ENCODE assay signal across 16 cellular contexts in the genomic region with DNA sequence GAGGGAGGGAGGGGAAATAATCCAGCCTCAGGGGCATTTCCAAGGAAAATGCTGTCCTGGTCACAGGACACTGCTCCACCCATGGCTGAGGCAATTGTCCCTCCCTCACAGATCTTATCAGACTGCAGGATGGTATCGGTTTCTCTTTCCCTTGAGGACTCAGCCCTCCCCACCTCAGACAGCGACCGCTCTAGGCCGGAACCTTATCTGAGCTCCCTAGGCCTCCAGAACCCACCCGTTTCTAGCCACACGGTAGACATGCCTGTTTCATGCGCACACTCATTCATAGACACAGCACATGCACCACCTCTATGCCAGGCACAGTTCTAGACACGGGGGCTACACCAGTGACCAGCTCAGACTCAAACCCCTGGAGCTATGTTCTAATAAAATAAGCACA. TPM values are rescaled to one million over a fixed set of nuclear protein-coding genes. Genes with fewer than 3 reads are reported as not detected.
A peak's percentile ranks its signal among the peaks of the same experiment; 100 is the strongest.
DNase-seq lines count a peak whose midpoint lies in the region; ATAC-seq and TF ChIP-seq lines count a peak whose summit lies in the region.
"Had no signal": no experiment of that assay in that cellular context is flagged by ENCODE, and none has a peak within 500 bp of the region (broad histone marks: within the 10 kb centered on the region; RNA-seq: fewer than 3 reads in every experiment).

No MANE protein-coding gene starts in this region.

- in situ Hi-C loops in transverse colon (cut with MboI; ENCODE audit: low pct_ligation_motif_present in 1 of 4, low pct_unique_long_range_greater_than_20kb in 1 of 4, low sequenced_read_pairs in 3 of 4), result loop anchor here in 1 of 4 donors (25.0 kb wide), 1 partner anchor 89 kb away; no protein-coding TSS in a partner anchor

- no peaks in the 10 kb centered on the region for H3K9me2 ChIP-seq in PC-3 (replicated peaks; ENCODE audit: low read length)

- H3K27ac ChIP-seq in PC-3 (ENCODE audit: low read length) (no peak overlapping the region), transverse colon (peak overlapping the region; percentile 69 to 83 (median 76))
- H3K27ac ChIP-seq: breast epithelium, GM23248 had no signal

- POLR2A ChIA-PET in PC-3 (lab: Charles Lee; ENCODE audit: unreplicated experiment), result no interaction called here
- POLR2A ChIA-PET in naive thymus-derived CD8-positive, alpha-beta T cell (lab: Charles Lee), result no interaction called here

- H2AFZ ChIP-seq in PC-3 (ENCODE audit: low read length), result no peak overlapping the region
- H2AFZ ChIP-seq: GM23248 had no signal

- H3K36me3 Mint-ChIP-seq in activated naive CD4-positive, alpha-beta T cell treated with anti-CD3 and anti-CD28 coated beads, Interleukin-2, amount 10 ng/mL, durations not matched to agents 7 days and 5 days, result no peaks in the 10 kb centered on the region
- no peaks in the 10 kb centered on the region for H3K36me3 Mint-ChIP-seq in activated naive CD4-positive, alpha-beta T cell treated with anti-CD3 and anti-CD28 coated beads for 36 hours (ENCODE audit: low read depth)
- H3K36me3 Mint-ChIP-seq in naive thymus-derived CD8-positive, alpha-beta T cell, result no peaks in the 10 kb centered on the region

- H3K9me3 ChIP-seq in PC-3 (ENCODE audit: low read length), result no peaks in the 10 kb centered on the region
- no peaks in the 10 kb centered on the region for H3K9me3 ChIP-seq in transverse colon
- H3K9me3 ChIP-seq: breast epithelium had no signal

- 45% methylated on average over 8 of the region's 8 CpGs; no CpG with 5 or more reads in 1 of the 2 donors for WGBS in transverse colon (ENCODE audit: low coverage in 1 of 2), 2 donors

- intact Hi-C loops in activated naive CD4-positive, alpha-beta T cell treated with anti-CD3 and anti-CD28 coated beads for 36 hours (cut with micrococcal nuclease), result no loop called here
- intact Hi-C loops in PC-3 (cut with micrococcal nuclease), result no loop called here
- intact Hi-C loops in transverse colon (cut with DNase I; ENCODE audit: low total_unique reads), result no loop called here

- DNase-seq in activated naive CD4-positive, alpha-beta T cell treated with anti-CD3 and anti-CD28 coated beads, Interleukin-2, amount 10 ng/mL, durations not matched to agents 7 days and 5 days, result peak; percentile 37
- DNase-seq in activated naive CD4-positive, alpha-beta T cell treated with anti-CD3 and anti-CD28 coated beads for 36 hours, result no peak
- DNase-seq in PC-3, result peak; percentile 40
- peak; percentile 72 for DNase-seq in islet precursor cell
- DNase-seq in transverse colon, result peak; percentile 81
- DNase-seq in naive thymus-derived CD8-positive, alpha-beta T cell, result no peak
- DNase-seq in AG20443 (ENCODE audit: low spot score), result no peak
- no peak for DNase-seq in NCI-H446 (lab: John Stamatoyannopoulos, UW)
- DNase-seq: activated B cell treated with CpG ODN at 0.5 μM for 24 hours, DMS79 treated with DMSO at 0.1 percent for 48 hours, GM23248, Karpas-422, NCI-H2081 treated with DMSO at 0.1 percent for 48 hours had no signal

- H3K27me3 Mint-ChIP-seq in activated naive CD4-positive, alpha-beta T cell treated with anti-CD3 and anti-CD28 coated beads, Interleukin-2, amount 10 ng/mL, durations not matched to agents 7 days and 5 days, result no peaks in the 10 kb centered on the region
- peaks cover 9% of the 10 kb centered on the region for H3K27me3 Mint-ChIP-seq in activated naive CD4-positive, alpha-beta T cell treated with anti-CD3 and anti-CD28 coated beads for 36 hours (ENCODE audit: low read depth)
- peaks cover 7 to 43% (median 19%) of the 10 kb centered on the region in 5 donors for H3K27me3 Mint-ChIP-seq in naive thymus-derived CD8-positive, alpha-beta T cell

- no peaks in the 10 kb centered on the region for H3K79me2 ChIP-seq in PC-3 (ENCODE audit: low read length)

- peak; percentile 43; the same call in 1 of the 2 replicates for ATAC-seq in PC-3
- no peak for ATAC-seq in naive thymus-derived CD8-positive, alpha-beta T cell

- no peak overlapping the region for H3K4me3 Mint-ChIP-seq in activated naive CD4-positive, alpha-beta T cell treated with anti-CD3 and anti-CD28 coated beads, Interleukin-2, amount 10 ng/mL, durations not matched to agents 7 days and 5 days
- no peak overlapping the region for H3K4me3 Mint-ChIP-seq in activated naive CD4-positive, alpha-beta T cell treated with anti-CD3 and anti-CD28 coated beads for 36 hours
- H3K4me3 Mint-ChIP-seq in naive thymus-derived CD8-positive, alpha-beta T cell, result no peak overlapping the region
- H3K4me3 Mint-ChIP-seq: activated B cell treated with CpG ODN at 0.5 μM for 24 hours had no signal

- no peak for TF ChIP-seq CTCF in PC-3 (conservative IDR thresholded peaks at IDR 0.05; ENCODE audit: low read depth, low read length)
- no peak for TF ChIP-seq CTCF in transverse colon (IDR thresholded peaks at IDR 0.05)

- H3K9ac ChIP-seq in PC-3 (ENCODE audit: low read length), result no peak overlapping the region
- H3K9ac ChIP-seq: GM23248 had no signal

- CTCF ChIA-PET in activated naive CD4-positive, alpha-beta T cell treated with anti-CD3 and anti-CD28 coated beads, Interleukin-2, amount 10 ng/mL, durations not matched to agents 7 days and 5 days (lab: Charles Lee), result no interaction called here
- CTCF ChIA-PET in activated naive CD4-positive, alpha-beta T cell treated with anti-CD3 and anti-CD28 coated beads for 36 hours (lab: Charles Lee), result interaction anchor here (0.6 to 0.7 kb wide), 2 partner anchors 9 to 25 kb away, joined by 3 to 4 read pairs; no protein-coding TSS in a partner anchor
- CTCF ChIA-PET in PC-3 (lab: Charles Lee), result interaction anchor here (0.6 kb wide), 1 partner anchor 39 kb away, joined by 3 read pairs; no protein-coding TSS in a partner anchor

- H3K27me3 ChIP-seq in PC-3 (ENCODE audit: low read length) (no peaks in the 10 kb centered on the region), transverse colon (no peaks in the 10 kb centered on the region)
- H3K27me3 ChIP-seq: breast epithelium had no signal

- no TSS peak for BruUV-seq in PC-3 (replicated peaks; lab: Mats Ljungman, UMichigan)

- H4K20me1 ChIP-seq in PC-3 (ENCODE audit: low read length), result no peaks in the 10 kb centered on the region

- no peak overlapping the region for H3K4me3 ChIP-seq in PC-3 (ENCODE audit: low read length)
- H3K4me3 ChIP-seq in transverse colon, result peak overlapping the region in 1 of 4 donors; percentile 3
- H3K4me3 ChIP-seq: breast epithelium, GM23248 had no signal

- 0 out of 2 replicates have a peak, but pooled peaks cover 9% of the 10 kb centered on the region for H3K4me1 ChIP-seq in PC-3 (ENCODE audit: insufficient read depth, low read length)
- H3K4me1 ChIP-seq in transverse colon, result peaks cover 3 to 40% (median 10%) of the 10 kb centered on the region in 4 donors
- H3K4me1 ChIP-seq: breast epithelium had no signal

- H3F3A ChIP-seq in PC-3 (ENCODE audit: low read length, unreplicated experiment), result no peaks in the 10 kb centered on the region

- H3K4me2 ChIP-seq in PC-3 (ENCODE audit: low read length), result no peak overlapping the region

- no peaks in the 10 kb centered on the region for H3K36me3 ChIP-seq in PC-3 (ENCODE audit: low read depth, low read length)
- H3K36me3 ChIP-seq in transverse colon, result no peaks in the 10 kb centered on the region
- H3K36me3 ChIP-seq: breast epithelium had no signal

- TF ChIP-seq EP300 in transverse colon (IDR thresholded peaks at IDR 0.05; ENCODE audit: low read depth), result no peak

- peaks cover 2% of the 10 kb centered on the region for H3K4me1 Mint-ChIP-seq in activated naive CD4-positive, alpha-beta T cell treated with anti-CD3 and anti-CD28 coated beads, Interleukin-2, amount 10 ng/mL, durations not matched to agents 7 days and 5 days
- no peaks in the 10 kb centered on the region for H3K4me1 Mint-ChIP-seq in activated naive CD4-positive, alpha-beta T cell treated with anti-CD3 and anti-CD28 coated beads for 36 hours (ENCODE audit: low read depth)
- no peaks in the 10 kb centered on the region for H3K4me1 Mint-ChIP-seq in naive thymus-derived CD8-positive, alpha-beta T cell
- H3K4me1 Mint-ChIP-seq: activated B cell treated with CpG ODN at 0.5 μM for 24 hours had no signal

- peak; percentile 34 for TF ChIP-seq POLR2A in transverse colon (IDR thresholded peaks at IDR 0.05)

- peaks cover 2% of the 10 kb centered on the region for H3K9me3 Mint-ChIP-seq in activated naive CD4-positive, alpha-beta T cell treated with anti-CD3 and anti-CD28 coated beads, Interleukin-2, amount 10 ng/mL, durations not matched to agents 7 days and 5 days
- no peaks in the 10 kb centered on the region for H3K9me3 Mint-ChIP-seq in activated naive CD4-positive, alpha-beta T cell treated with anti-CD3 and anti-CD28 coated beads for 36 hours
- peaks cover 0 to 5% (median 0%) of the 10 kb centered on the region in 9 donors for H3K9me3 Mint-ChIP-seq in naive thymus-derived CD8-positive, alpha-beta T cell

- no peak overlapping the region for H3K27ac Mint-ChIP-seq in activated naive CD4-positive, alpha-beta T cell treated with anti-CD3 and anti-CD28 coated beads, Interleukin-2, amount 10 ng/mL, durations not matched to agents 7 days and 5 days
- H3K27ac Mint-ChIP-seq in activated naive CD4-positive, alpha-beta T cell treated with anti-CD3 and anti-CD28 coated beads for 36 hours, result no peak overlapping the region
- H3K27ac Mint-ChIP-seq in naive thymus-derived CD8-positive, alpha-beta T cell, result no peak overlapping the region
- H3K27ac Mint-ChIP-seq: activated B cell treated with CpG ODN at 0.5 μM for 24 hours, progenitor cell of endocrine pancreas had no signal

RNA-seq across cellular contexts. Expression of a gene that starts 10.1 kb away (rescaled TPM):
- not detected for total RNA-seq in activated naive CD4-positive, alpha-beta T cell treated with anti-CD3 and anti-CD28 coated beads for 36 hours
- total RNA-seq in PC-3 (2014; rRNA removed) (not detected in 2 replicates), transverse colon (not detected)
- total RNA-seq in naive thymus-derived CD8-positive, alpha-beta T cell, result not detected
- not detected for polyA plus RNA-seq in naive thymus-derived CD8-positive, alpha-beta T cell
- total RNA-seq: activated B cell treated with CpG ODN at 0.5 μM for 24 hours, breast epithelium, frontal cortex, GM23248, progenitor cell of endocrine pancreas had no signal
- polyA plus RNA-seq: GM23248 had no signal

RNA-seq across cellular contexts. Expression of a gene that starts 30.3 kb away (rescaled TPM):
- total RNA-seq in activated naive CD4-positive, alpha-beta T cell treated with anti-CD3 and anti-CD28 coated beads for 36 hours, result not detected
- total RNA-seq in PC-3 (2014; rRNA removed) (20.2 and 28.5 TPM in 2 replicates), transverse colon (100 to 1,000 TPM; 321 to 814 (median 393) TPM)
- not detected for total RNA-seq in naive thymus-derived CD8-positive, alpha-beta T cell
- not detected for polyA plus RNA-seq in naive thymus-derived CD8-positive, alpha-beta T cell
- total RNA-seq: activated B cell treated with CpG ODN at 0.5 μM for 24 hours, GM23248 had no signal
- polyA plus RNA-seq: GM23248 had no signal

Comparison
In these comparisons a context has a peak if more than half of its experiments do, and no peak if none do; other contexts are left out.
1. DNase-seq: peak in activated naive CD4-positive, alpha-beta T cell treated with anti-CD3 and anti-CD28 coated beads, Interleukin-2, amount 10 ng/mL, durations not matched to agents 7 days and 5 days (single experiment), PC-3 (single experiment), islet precursor cell (single experiment) and transverse colon (single experiment); none in activated naive CD4-positive, alpha-beta T cell treated with anti-CD3 and anti-CD28 coated beads for 36 hours (single experiment), naive thymus-derived CD8-positive, alpha-beta T cell (0 of 10), AG20443 (single experiment) and NCI-H446 (0 of 2).
2. RNA of a gene that starts 30.3 kb away (total RNA-seq): 321 to 814 TPM in transverse colon and 20.2 to 28.5 TPM in PC-3; not detected in activated naive CD4-positive, alpha-beta T cell treated with anti-CD3 and anti-CD28 coated beads for 36 hours and not detected in naive thymus-derived CD8-positive, alpha-beta T cell; every median in the first group is over 10 times any median in the second.